ENCODE assay signal across 1 cellular context in genomic region chr10:50326757-50327701, GRCh38.
A peak's percentile ranks its signal among the peaks of the same experiment; 100 is the strongest.
TF ChIP-seq lines count a peak whose summit lies in the region.

No MANE protein-coding gene starts in this region.

TF ChIP-seq in K562, 482 proteins besides CTCF, POLR2A, EP300 and RAD21 (continued from another document):
- TF ChIP-seq ZNF740 (CRISPR knock-in tag; IDR thresholded peaks at IDR 0.05) (no peak), ZNF740 (tag; IDR thresholded peaks at IDR 0.05) (no peak), ATF7 (IDR thresholded peaks at IDR 0.05) (no peak), ZZZ3 (IDR thresholded peaks at IDR 0.05) (no peak), OTX1 (CRISPR knock-in tag; IDR thresholded peaks at IDR 0.05) (no peak), E2F6 (IDR thresholded peaks at IDR 0.05; ENCODE audit: borderline replicate concordance in 1 of 2, extremely low read depth in 1 of 2, insufficient read depth in 1 of 2, insufficient read length in 1 of 2, low read depth in 1 of 2, low read length in 1 of 2, poor library complexity in 1 of 2, severe bottlenecking in 1 of 2) (peak in 1 of 2 experiments; percentile 8), LEF1 (IDR thresholded peaks at IDR 0.05) (no peak), ZBTB17 (CRISPR knock-in tag; IDR thresholded peaks at IDR 0.05) (0 out of 2 replicates have a peak, but pooled peaks have one; percentile 20), SRSF9 (IDR thresholded peaks at IDR 0.05; ENCODE audit: borderline replicate concordance, low read depth, low read length) (no peak), ZNF431 (CRISPR knock-in tag; IDR thresholded peaks at IDR 0.05) (no peak), E2F5 (CRISPR knock-in tag; IDR thresholded peaks at IDR 0.05) (peak; percentile 31; the same call in 1 of the 2 replicates), NEUROD1 (IDR thresholded peaks at IDR 0.05; ENCODE audit: borderline replicate concordance, low read depth, low read length, partially characterized antibody) (no peak), ZNF395 (CRISPR knock-in tag; IDR thresholded peaks at IDR 0.05) (peak; percentile 98), ZNF699 (CRISPR knock-in tag; IDR thresholded peaks at IDR 0.05; ENCODE audit: insufficient replicate concordance) (no peak), KAT7 (CRISPR knock-in tag; IDR thresholded peaks at IDR 0.05; ENCODE audit: borderline replicate concordance) (no peak), PATZ1 (CRISPR knock-in tag; IDR thresholded peaks at IDR 0.05; ENCODE audit: borderline replicate concordance) (no peak), ZFP30 (CRISPR knock-in tag; IDR thresholded peaks at IDR 0.05; ENCODE audit: borderline replicate concordance) (no peak), TFAM (CRISPR knock-in tag; conservative IDR thresholded peaks at IDR 0.05) (no peak), SREBF2 (CRISPR knock-in tag; IDR thresholded peaks at IDR 0.05) (no peak), ZNF175 (CRISPR knock-in tag; IDR thresholded peaks at IDR 0.05; ENCODE audit: low read depth) (peak; percentile 69; the same call in 1 of the 2 replicates), HIVEP1 (CRISPR knock-in tag; IDR thresholded peaks at IDR 0.05) (no peak), KAT8 (IDR thresholded peaks at IDR 0.05; ENCODE audit: low read depth) (no peak), RBM34 (IDR thresholded peaks at IDR 0.05; ENCODE audit: borderline replicate concordance, insufficient read depth, low read length) (no peak), MLX (CRISPR knock-in tag; conservative IDR thresholded peaks at IDR 0.05) (no peak), MYC (IDR thresholded peaks at IDR 0.05; ENCODE audit: low read depth, low read length) (peak; percentile 88), MYC (CRISPR knock-in tag; IDR thresholded peaks at IDR 0.05; ENCODE audit: borderline replicate concordance, low read depth) (peak; percentile 52; the same call in 1 of the 2 replicates), SP2 (IDR thresholded peaks at IDR 0.05; ENCODE audit: extremely low read depth, low read depth, low read length, poor library complexity, severe bottlenecking) (no peak), ZNF507 (tag; conservative IDR thresholded peaks at IDR 0.05) (no peak), CHD4 (IDR thresholded peaks at IDR 0.05; ENCODE audit: insufficient read depth, insufficient replicate concordance, low read depth, low read length, poor library complexity, severe bottlenecking) (no peak), BRF2 (IDR thresholded peaks at IDR 0.05; ENCODE audit: borderline replicate concordance, insufficient read depth, insufficient read length) (no peak), SIN3B (IDR thresholded peaks at IDR 0.05; ENCODE audit: low read depth) (no peak), KAT2B (IDR thresholded peaks at IDR 0.05; ENCODE audit: low read depth, low read length) (no peak), DIDO1 (tag; IDR thresholded peaks at IDR 0.05; ENCODE audit: low read depth) (no peak), BHLHE40 (IDR thresholded peaks at IDR 0.05; ENCODE audit: low read length) (peak; percentile 90), ZNF408 (CRISPR knock-in tag; IDR thresholded peaks at IDR 0.05; ENCODE audit: low read depth) (no peak), REST (CRISPR knock-in tag; IDR thresholded peaks at IDR 0.05; ENCODE audit: low read depth) (no peak), ZNF444 (CRISPR knock-in tag; IDR thresholded peaks at IDR 0.05) (no peak)
TF ChIP-seq in K562: peak in this region for 121.
